16 cellular contexts compared by ENCODE assay signal in genomic region chr17:20588744-20589453, GRCh38. TPM values are rescaled to one million over a fixed set of nuclear protein-coding genes. Genes with fewer than 3 reads are reported as not detected.
DNase-seq lines count a peak whose midpoint lies in the region; FAIRE-seq and TF ChIP-seq lines count a peak whose summit lies in the region.
"Not testable (repeated sequence)": the region's sequence is repeated elsewhere in the genome, so short reads cannot be mapped to it uniquely, and the experiment has no call there.
"Had no signal": no experiment of that assay in that cellular context is flagged by ENCODE, and none has a peak within 500 bp of the region (broad histone marks: within the 10 kb centered on the region; RNA-seq: fewer than 3 reads in every experiment).

No MANE protein-coding gene starts in this region.

- not testable (repeated sequence) for H3K4me3 ChIP-seq in GM23248; choroid plexus epithelial cell (ENCODE audit: low read depth, low read length)
- peak overlapping the region; percentile 40 for H3K4me3 ChIP-seq in iPS-18c (ENCODE audit: insufficient read depth, low read depth, low read length)
- H3K4me3 ChIP-seq in retinal pigment epithelial cell (ENCODE audit: low read length): peak overlapping the region; percentile 33

- not testable (repeated sequence) for TF ChIP-seq CTCF in choroid plexus epithelial cell (conservative IDR thresholded peaks at IDR 0.05; ENCODE audit: low read depth, low read length); mesothelial cell of epicardium (IDR thresholded peaks at IDR 0.05; ENCODE audit: unreplicated experiment); retinal pigment epithelial cell (conservative IDR thresholded peaks at IDR 0.05; ENCODE audit: low read depth, low read length)

- DNase-seq in GM23248 (peak; percentile 20), RPMI7951 (ENCODE audit: low read depth) (peak; percentile 12), choroid plexus epithelial cell (ENCODE audit: low read depth) (peak; percentile 12), frontal cortex (ENCODE audit: low spot score in 2 of 2) (peak; percentile 24 to 35)
- not testable (repeated sequence) for DNase-seq in mesothelial cell of epicardium (ENCODE audit: low spot score in 2 of 2, unreplicated experiment in 2 of 2); retinal pigment epithelial cell (ENCODE audit: low read depth)

- H3K27ac ChIP-seq in GM23248: not testable (repeated sequence)

- not testable (repeated sequence) for H3K9me3 ChIP-seq in GM23248 (ENCODE audit: low read depth); iPS-18c (ENCODE audit: control insufficient read depth, insufficient read depth, low read length)

- in situ Hi-C loops in GM23248 (cut with MboI): not testable (repeated sequence)

- not testable (repeated sequence) for H2AFZ ChIP-seq in GM23248

- H3K27me3 Mint-ChIP-seq in mesothelial cell of epicardium (ENCODE audit: low read depth): not testable (repeated sequence)

- not testable (repeated sequence) for H3K79me2 ChIP-seq in GM23248 (ENCODE audit: insufficient read depth)

- not testable (repeated sequence) for H3K27ac Mint-ChIP-seq in mesothelial cell of epicardium

- not testable (repeated sequence) for H3K9me2 ChIP-seq in GM23248 (ENCODE audit: insufficient read depth)

- not testable (repeated sequence) for H3K9ac ChIP-seq in GM23248

- H3K36me3 Mint-ChIP-seq in mesothelial cell of epicardium: not testable (repeated sequence)

- H3K27me3 ChIP-seq in GM23248 (replicated peaks; ENCODE audit: insufficient read depth): not testable (repeated sequence)

- not testable (repeated sequence) for H3K4me1 Mint-ChIP-seq in mesothelial cell of epicardium

- not testable (repeated sequence) for H4K20me1 ChIP-seq in GM23248 (ENCODE audit: insufficient read depth)

- H3F3A ChIP-seq in GM23248 (ENCODE audit: insufficient read depth): not testable (repeated sequence)

- H3K4me2 ChIP-seq in GM23248 (ENCODE audit: unreplicated experiment): not testable (repeated sequence)

- not testable (repeated sequence) for H3K4me1 ChIP-seq in GM23248 (ENCODE audit: insufficient read depth)

- 7 to 23% methylated on average over 6 to 43 of the region's 69 CpGs for WGBS in GM23248 (ENCODE audit: low coverage in 1 of 2, low lambda C conversion rate in 2 of 2, missing lambda C conversion rate in 2 of 2), 2 experiments

- not testable (repeated sequence) for H3K36me3 ChIP-seq in GM23248 (ENCODE audit: low read depth)

- FAIRE-seq in frontal cortex (lab: Jason Lieb, UNC): not testable (repeated sequence)

- H3K9me3 Mint-ChIP-seq in mesothelial cell of epicardium: not testable (repeated sequence)

- H3K4me3 Mint-ChIP-seq in mesothelial cell of epicardium: peak overlapping the region; percentile 69

RNA-seq across cellular contexts. Expression of gene CDRT15L2, which starts 9.4 kb away (rescaled TPM):
- total RNA-seq in GM23248 (2014; rRNA removed; shearing (Covaris generic)): not detected in 2 replicates
- not detected in 2 replicates for polyA plus RNA-seq in GM23248 (2016; fragmentation: Nextera tagmentation; extraction: Ambion mirVana)
- total RNA-seq in RPMI7951 (2014; rRNA removed; shearing (Covaris generic)): not detected in 2 replicates
- not detected for total RNA-seq in frontal cortex
- not detected in 3 replicates for total RNA-seq in mesothelial cell of epicardium
- total RNA-seq: activated CD4-positive, alpha-beta T cell treated with anti-CD3 and anti-CD28 coated beads, Interleukin-2, amount 10 ng/mL, durations not matched to agents 7 days and 5 days; activated naive CD8-positive, alpha-beta T cell treated with anti-CD3 and anti-CD28 coated beads, Interleukin-2, amount 10 ng/mL, durations not matched to agents 7 days and 5 days; activated T-helper 2 cell treated with anti-CD3 and anti-CD28 coated beads, Interferon-gamma antibody, Interleukin-2, Interleukin-4, amounts not matched to agents 10 μg/mL and 5 μg/mL and 100 μg/mL, durations not matched to agents 14 hours and 24 hours and 36 hours; cardiac septum; renal cortical epithelial cell; T-helper 1 cell treated with Interleukin-12 subunit alpha and Interleukin-12 subunit beta and Interleukin-4 antibody, amounts not matched to agents 30 ng/mL and 1 ng/mL, for 36 hours; thoracic aorta had no signal
- polyA plus RNA-seq: BJ, neural cell had no signal
